19 cellular contexts compared by ENCODE assay signal in the genomic region with DNA sequence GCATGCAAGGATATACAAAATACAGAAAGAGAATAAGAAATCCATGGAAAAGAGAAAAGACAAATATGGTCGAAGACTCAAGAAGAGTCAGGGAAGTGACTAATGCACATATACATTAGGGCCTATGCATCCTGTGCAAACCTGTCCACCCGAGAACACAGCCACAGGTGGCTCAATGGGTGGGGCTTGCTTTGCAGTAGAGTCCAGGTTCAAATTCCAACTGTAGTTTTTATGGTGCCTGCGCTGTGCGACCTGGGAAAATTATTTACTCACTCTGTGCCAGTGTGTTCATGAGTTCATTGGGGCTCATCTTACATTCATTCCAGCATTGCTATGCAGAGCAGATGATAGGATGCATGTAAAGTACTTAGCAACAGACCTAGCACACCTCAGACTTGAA.
DNase-seq lines count a peak whose midpoint lies in the region; ATAC-seq, FAIRE-seq and TF ChIP-seq lines count a peak whose summit lies in the region.
"Had no signal": no experiment of that assay in that cellular context is flagged by ENCODE, and none has a peak within 500 bp of the region (broad histone marks: within the 10 kb centered on the region; RNA-seq: fewer than 3 reads in every experiment).

No MANE protein-coding gene starts in this region.

- WGBS in hepatocyte (ENCODE audit: low lambda C conversion rate, missing lambda C conversion rate): 75% methylated on average over 4 of the region's 4 CpGs
- WGBS in small intestine, 3 donors: 34 to 59% (median 47%) methylated on average over 4 of the region's 4 CpGs

- H3K36me3 Mint-ChIP-seq in stimulated activated effector memory CD8-positive, alpha-beta T cell treated with anti-CD3 and anti-CD28 coated beads, Interleukin-12 subunit alpha, Interleukin-12 subunit beta, amount 100 ng/mL, for 72 hours: no peaks in the 10 kb centered on the region
- H3K36me3 Mint-ChIP-seq: CD4-positive, alpha-beta memory T cell had no signal

- no peak for FAIRE-seq in small intestine (lab: Jason Lieb, UNC)
- FAIRE-seq: A549, G401.6, GM12878 had no signal

- no peaks in the 10 kb centered on the region for H3K9me2 ChIP-seq in hepatocyte (replicated peaks; ENCODE audit: insufficient read depth)

- no peaks in the 10 kb centered on the region for H4K20me1 ChIP-seq in hepatocyte (ENCODE audit: insufficient read depth, poor library complexity, severe bottlenecking)

- no peak overlapping the region for H3K4me2 ChIP-seq in hepatocyte
- H3K4me2 ChIP-seq: A549, GM23338 had no signal

- H3K36me3 ChIP-seq in hepatocyte (replicated peaks; ENCODE audit: insufficient read depth, low read depth): no peaks in the 10 kb centered on the region
- H3K36me3 ChIP-seq in small intestine (ENCODE audit: control insufficient read depth in 2 of 2, insufficient read depth in 2 of 2, low read length in 2 of 2): no peaks in the 10 kb centered on the region
- no peaks in the 10 kb centered on the region for H3K36me3 ChIP-seq in MG63

- H3K9me3 ChIP-seq in hepatocyte (ENCODE audit: low read depth): no peaks in the 10 kb centered on the region
- no peaks in the 10 kb centered on the region for H3K9me3 ChIP-seq in small intestine (ENCODE audit: control insufficient read depth, low read depth)
- no peaks in the 10 kb centered on the region for H3K9me3 ChIP-seq in MG63
- H3K9me3 ChIP-seq: A549, Caco-2 had no signal

- no peaks in the 10 kb centered on the region for H3K27me3 ChIP-seq in hepatocyte
- H3K27me3 ChIP-seq in small intestine (ENCODE audit: control insufficient read depth in 2 of 2, insufficient read depth in 2 of 2, low read length in 2 of 2): no peaks in the 10 kb centered on the region
- no peaks in the 10 kb centered on the region for H3K27me3 ChIP-seq in MG63

- TF ChIP-seq CTCF in hepatocyte (IDR thresholded peaks at IDR 0.05; ENCODE audit: poor library complexity) (no peak), GM10266 (IDR thresholded peaks at IDR 0.05; ENCODE audit: control insufficient read depth, insufficient read depth, low read depth, missing control alignments) (no peak)

- no peaks in the 10 kb centered on the region for H3K4me1 ChIP-seq in hepatocyte (ENCODE audit: insufficient read depth)
- no peaks in the 10 kb centered on the region for H3K4me1 ChIP-seq in small intestine (ENCODE audit: control insufficient read depth in 2 of 2, insufficient read depth in 1 of 2, low read depth in 1 of 2, low read length in 1 of 2)
- H3K4me1 ChIP-seq: A549, Caco-2 had no signal

- no peak overlapping the region for H3K4me3 ChIP-seq in hepatocyte
- H3K4me3 ChIP-seq in small intestine (ENCODE audit: low read depth in 1 of 2, low read length in 2 of 2): no peak overlapping the region
- H3K4me3 ChIP-seq in MG63: no peak overlapping the region
- H3K4me3 ChIP-seq: A549, GM12878, GM23338 had no signal

- H3K79me2 ChIP-seq in hepatocyte: no peaks in the 10 kb centered on the region

- H2AFZ ChIP-seq in hepatocyte: no peak overlapping the region
- H2AFZ ChIP-seq: GM23338 had no signal

- peaks cover 27% of the 10 kb centered on the region for H3K9me3 Mint-ChIP-seq in stimulated activated effector memory CD8-positive, alpha-beta T cell treated with anti-CD3 and anti-CD28 coated beads, Interleukin-12 subunit alpha, Interleukin-12 subunit beta, amount 100 ng/mL, for 72 hours
- H3K9me3 Mint-ChIP-seq: GM23338, H9 had no signal

- ATAC-seq in stimulated activated effector memory CD8-positive, alpha-beta T cell treated with anti-CD3 and anti-CD28 coated beads, Interleukin-12 subunit alpha, Interleukin-12 subunit beta, amount 100 ng/mL, for 72 hours: no peak
- ATAC-seq: A549, GM12878, GM23338, HCT116 had no signal

- H3K27ac ChIP-seq in hepatocyte: peak overlapping the region; percentile 17
- H3K27ac ChIP-seq in small intestine (ENCODE audit: low read depth in 1 of 2, low read length in 1 of 2): no peak overlapping the region
- H3K27ac ChIP-seq: A549 had no signal

- H3K4me3 Mint-ChIP-seq in stimulated activated effector memory CD8-positive, alpha-beta T cell treated with anti-CD3 and anti-CD28 coated beads, Interleukin-12 subunit alpha, Interleukin-12 subunit beta, amount 100 ng/mL, for 72 hours: no peak overlapping the region
- H3K4me3 Mint-ChIP-seq: GM23338, H9 had no signal

- H3K4me1 Mint-ChIP-seq in stimulated activated effector memory CD8-positive, alpha-beta T cell treated with anti-CD3 and anti-CD28 coated beads, Interleukin-12 subunit alpha, Interleukin-12 subunit beta, amount 100 ng/mL, for 72 hours: no peaks in the 10 kb centered on the region
- H3K4me1 Mint-ChIP-seq: CD4-positive, alpha-beta memory T cell had no signal

- DNase-seq in NCI-H69 (lab: John Stamatoyannopoulos, UW) (peak; percentile 1), hepatocyte (ENCODE audit: low spot score) (peak; percentile 50), small intestine (peak; percentile 76), GM10266 (ENCODE audit: extremely low spot score) (no peak), MG63 (no peak)
- DNase-seq in stimulated activated effector memory CD8-positive, alpha-beta T cell treated with anti-CD3 and anti-CD28 coated beads, Interleukin-12 subunit alpha, Interleukin-12 subunit beta, amount 100 ng/mL, for 72 hours (ENCODE audit: low spot score in 2 of 2): no peak
- DNase-seq: 8988T; ACHN; C1 segment of cervical spinal cord; Caco-2; CD4-positive, alpha-beta memory T cell; DMS153; DND-41; H9 had no signal

- no peak overlapping the region for H3K27ac Mint-ChIP-seq in stimulated activated effector memory CD8-positive, alpha-beta T cell treated with anti-CD3 and anti-CD28 coated beads, Interleukin-12 subunit alpha, Interleukin-12 subunit beta, amount 100 ng/mL, for 72 hours
- H3K27ac Mint-ChIP-seq: CD4-positive, alpha-beta memory T cell; GM23338; H9 had no signal

Comparison
In these comparisons a context has a peak if more than half of its experiments do, and no peak if none do; other contexts are left out.
1. DNase-seq: peak in NCI-H69 (single experiment), hepatocyte (single experiment) and small intestine (single experiment); none in GM10266 (single experiment), stimulated activated effector memory CD8-positive, alpha-beta T cell treated with anti-CD3 and anti-CD28 coated beads, Interleukin-12 subunit alpha, Interleukin-12 subunit beta, amount 100 ng/mL, for 72 hours (0 of 2) and MG63 (single experiment).